1 cellular context compared by ENCODE assay signal in the genomic region with DNA sequence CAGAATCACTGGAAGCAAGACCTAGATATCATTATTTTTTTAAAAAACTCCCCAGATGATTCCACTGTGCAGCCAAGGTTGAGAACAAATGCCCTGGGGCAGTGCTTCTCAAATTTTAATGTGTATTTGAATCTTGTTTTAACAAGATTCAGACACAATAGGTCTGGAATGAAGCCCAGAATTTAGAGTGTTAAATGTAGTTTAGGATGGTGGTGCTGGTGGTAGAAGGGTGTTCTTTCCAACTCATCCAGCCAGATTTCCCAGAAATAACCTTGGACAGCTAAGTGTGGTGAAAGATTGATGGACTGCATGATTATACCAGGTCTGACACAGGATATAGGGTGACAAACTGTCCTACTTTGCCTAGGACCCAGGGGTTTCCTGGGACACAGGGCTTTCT.
TF ChIP-seq lines count a peak whose summit lies in the region.

No MANE protein-coding gene starts in this region.

TF ChIP-seq in GM23338, 12 proteins besides CTCF, POLR2A, EP300 and RAD21 (continued from another document):
- TF ChIP-seq ZNF462 (CRISPR knock-in tag; IDR thresholded peaks at IDR 0.05) (no peak), ZNF114 (CRISPR knock-in tag; IDR thresholded peaks at IDR 0.05) (no peak), POLR2AphosphoS5 (IDR thresholded peaks at IDR 0.05; ENCODE audit: low read depth) (no peak), ETS1 (IDR thresholded peaks at IDR 0.05) (no peak), CREB1 (CRISPR knock-in tag; IDR thresholded peaks at IDR 0.05; ENCODE audit: low read depth) (no peak), EZH2 (IDR thresholded peaks at IDR 0.05; ENCODE audit: low read depth, unreplicated experiment) (no peak), JUNB (IDR thresholded peaks at IDR 0.05; ENCODE audit: unreplicated experiment) (no peak), NANOG (IDR thresholded peaks at IDR 0.05; ENCODE audit: borderline replicate concordance) (no peak), ZNF331 (CRISPR knock-in tag; IDR thresholded peaks at IDR 0.05; ENCODE audit: low read depth) (no peak), EZH2phosphoT487 (IDR thresholded peaks at IDR 0.05; ENCODE audit: unreplicated experiment) (no peak)
